Comparison of ENCODE assay signal across 1 cellular context in genomic region chr18:72544092-72544886, GRCh38.
TF ChIP-seq lines count a peak whose summit lies in the region.

CBLN2 (minus strand) TSS chr18:72544342; CDS start chr18:72542160, 2,182 bp downstream.

TF ChIP-seq in HEK293, 187 proteins besides CTCF, POLR2A, EP300 and RAD21 (continued from another document):
- TF ChIP-seq ZBTB26 (tag by site-specific recombination; optimal IDR thresholded peaks at IDR 0.05): peak; percentile 18
- TF ChIP-seq, protein P1, sequence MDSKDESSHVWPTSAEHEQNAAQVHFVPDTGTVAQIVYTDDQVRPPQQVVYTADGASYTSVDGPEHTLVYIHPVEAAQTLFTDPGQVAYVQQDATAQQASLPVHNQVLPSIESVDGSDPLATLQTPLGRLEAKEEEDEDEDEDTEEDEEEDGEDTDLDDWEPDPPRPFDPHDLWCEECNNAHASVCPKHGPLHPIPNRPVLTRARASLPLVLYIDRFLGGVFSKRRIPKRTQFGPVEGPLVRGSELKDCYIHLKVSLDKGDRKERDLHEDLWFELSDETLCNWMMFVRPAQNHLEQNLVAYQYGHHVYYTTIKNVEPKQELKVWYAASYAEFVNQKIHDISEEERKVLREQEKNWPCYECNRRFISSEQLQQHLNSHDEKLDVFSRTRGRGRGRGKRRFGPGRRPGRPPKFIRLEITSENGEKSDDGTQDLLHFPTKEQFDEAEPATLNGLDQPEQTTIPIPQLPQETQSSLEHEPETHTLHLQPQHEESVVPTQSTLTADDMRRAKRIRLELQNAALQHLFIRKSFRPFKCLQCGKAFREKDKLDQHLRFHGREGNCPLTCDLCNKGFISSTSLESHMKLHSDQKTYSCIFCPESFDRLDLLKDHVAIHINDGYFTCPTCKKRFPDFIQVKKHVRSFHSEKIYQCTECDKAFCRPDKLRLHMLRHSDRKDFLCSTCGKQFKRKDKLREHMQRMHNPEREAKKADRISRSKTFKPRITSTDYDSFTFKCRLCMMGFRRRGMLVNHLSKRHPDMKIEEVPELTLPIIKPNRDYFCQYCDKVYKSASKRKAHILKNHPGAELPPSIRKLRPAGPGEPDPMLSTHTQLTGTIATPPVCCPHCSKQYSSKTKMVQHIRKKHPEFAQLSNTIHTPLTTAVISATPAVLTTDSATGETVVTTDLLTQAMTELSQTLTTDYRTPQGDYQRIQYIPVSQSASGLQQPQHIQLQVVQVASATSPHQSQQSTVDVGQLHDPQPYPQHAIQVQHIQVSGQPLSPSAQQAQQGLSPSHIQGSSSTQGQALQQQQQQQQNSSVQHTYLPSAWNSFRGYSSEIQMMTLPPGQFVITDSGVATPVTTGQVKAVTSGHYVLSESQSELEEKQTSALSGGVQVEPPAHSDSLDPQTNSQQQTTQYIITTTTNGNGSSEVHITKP (tag by site-specific recombination; IDR thresholded peaks at IDR 0.05): peak; percentile 87
- TF ChIP-seq ZSCAN23 (tag by site-specific recombination; IDR thresholded peaks at IDR 0.05): no peak
- no peak for TF ChIP-seq ZBTB20 (tag by site-specific recombination; IDR thresholded peaks at IDR 0.05)
- TF ChIP-seq, protein P2, sequence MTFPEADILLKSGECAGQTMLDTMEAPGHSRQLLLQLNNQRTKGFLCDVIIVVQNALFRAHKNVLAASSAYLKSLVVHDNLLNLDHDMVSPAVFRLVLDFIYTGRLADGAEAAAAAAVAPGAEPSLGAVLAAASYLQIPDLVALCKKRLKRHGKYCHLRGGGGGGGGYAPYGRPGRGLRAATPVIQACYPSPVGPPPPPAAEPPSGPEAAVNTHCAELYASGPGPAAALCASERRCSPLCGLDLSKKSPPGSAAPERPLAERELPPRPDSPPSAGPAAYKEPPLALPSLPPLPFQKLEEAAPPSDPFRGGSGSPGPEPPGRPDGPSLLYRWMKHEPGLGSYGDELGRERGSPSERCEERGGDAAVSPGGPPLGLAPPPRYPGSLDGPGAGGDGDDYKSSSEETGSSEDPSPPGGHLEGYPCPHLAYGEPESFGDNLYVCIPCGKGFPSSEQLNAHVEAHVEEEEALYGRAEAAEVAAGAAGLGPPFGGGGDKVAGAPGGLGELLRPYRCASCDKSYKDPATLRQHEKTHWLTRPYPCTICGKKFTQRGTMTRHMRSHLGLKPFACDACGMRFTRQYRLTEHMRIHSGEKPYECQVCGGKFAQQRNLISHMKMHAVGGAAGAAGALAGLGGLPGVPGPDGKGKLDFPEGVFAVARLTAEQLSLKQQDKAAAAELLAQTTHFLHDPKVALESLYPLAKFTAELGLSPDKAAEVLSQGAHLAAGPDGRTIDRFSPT (tag by site-specific recombination; IDR thresholded peaks at IDR 0.05): no peak
- no peak for TF ChIP-seq SP3 (tag by site-specific recombination; IDR thresholded peaks at IDR 0.05)
TF ChIP-seq in HEK293: peak in this region for 5.
